8 cellular contexts compared by ENCODE assay signal in genomic region chr5:73565166-73565968, GRCh38. TPM values are rescaled to one million over a fixed set of nuclear protein-coding genes. Genes with fewer than 3 reads are reported as not detected.
DNase-seq lines count a peak whose midpoint lies in the region; ATAC-seq and TF ChIP-seq lines count a peak whose summit lies in the region.

Gene ANKRA2 (minus strand): TSS chr5:73565639. CDS start chr5:73562881, 2,758 bp downstream.
Gene UTP15 (plus strand): TSS chr5:73565743. CDS start chr5:73567345, 1,602 bp downstream.

- H3K36me3 Mint-ChIP-seq in central memory CD8-positive, alpha-beta T cell (ENCODE audit: insufficient read depth): peaks cover 46% of the 10 kb centered on the region

- H3K27me3 ChIP-seq in spleen (replicated peaks in 1 of 7): no peaks in the 10 kb centered on the region

- H3K27ac ChIP-seq in spleen: peak within 1 kb of the TSS; percentile 89 to 98 (median 96)

- H3K9me3 ChIP-seq in spleen: no peaks in the 10 kb centered on the region

- H3K4me1 Mint-ChIP-seq in central memory CD8-positive, alpha-beta T cell: peaks cover 37% of the 10 kb centered on the region

- no peak for TF ChIP-seq CTCF in AG09309 (IDR thresholded peaks at IDR 0.05; ENCODE audit: control insufficient read depth, insufficient read depth, low read depth, low read length, missing control alignments)
- TF ChIP-seq CTCF in spleen (IDR thresholded peaks at IDR 0.05 in 8 of 11, conservative IDR thresholded peaks at IDR 0.05 in 3 of 11): peak in 2 of 11 experiments; percentile 27 to 36

- H3K4me3 ChIP-seq in AG09309 (ENCODE audit: control insufficient read depth, low read depth, low read length): peak within 1 kb of the TSS; percentile 69
- H3K4me3 ChIP-seq in spleen: peak within 1 kb of the TSS; percentile 61 to 96 (median 82)

- WGBS in spleen, 5 donors: 0 to 1% (median 0%) methylated on average over 43 to 60 of the region's 60 CpGs

- DNase-seq in AG09309 (ENCODE audit: low read depth) (peak; percentile 91), NCI-H446 (lab: John Stamatoyannopoulos, UW) (peak; percentile 96 to 97), inferior parietal cortex (ENCODE audit: extremely low spot score) (peak; percentile 97), spleen (peak; percentile 100)
- DNase-seq in activated CD4-positive, CD25-positive, alpha-beta regulatory T cell treated with anti-CD3 and anti-CD28 coated beads, Interleukin-2, amount 50 U/mL, for 16 hours (ENCODE audit: low read depth, low spot score): peak; percentile 98
- peak; percentile 96 to 99 for DNase-seq in central memory CD8-positive, alpha-beta T cell (ENCODE audit: low spot score in 2 of 2)

- peaks cover 20 to 67% (median 50%) of the 10 kb centered on the region in 6 donors for H3K4me1 ChIP-seq in spleen

- H3K9me3 Mint-ChIP-seq in central memory CD8-positive, alpha-beta T cell: no peaks in the 10 kb centered on the region

- no peaks in the 10 kb centered on the region for H3K27me3 Mint-ChIP-seq in central memory CD8-positive, alpha-beta T cell

- H3K27ac Mint-ChIP-seq in central memory CD8-positive, alpha-beta T cell (ENCODE audit: low read depth): peak within 1 kb of the TSS; percentile 99

- intact Hi-C loops in spleen (cut with DNase I; ENCODE audit: low total_unique reads): no loop called here

- peak in 1 of 3 donors; percentile 11 for TF ChIP-seq POLR2A in spleen (IDR thresholded peaks at IDR 0.05)

- H3K4me3 Mint-ChIP-seq in central memory CD8-positive, alpha-beta T cell: peak within 1 kb of the TSS; percentile 95

- peak; percentile 95 for ATAC-seq in GM19025 (IDR thresholded peaks at IDR 0.05; ENCODE audit: low read depth, unreplicated experiment)
- peak; percentile 90 for ATAC-seq in HG03342 (IDR thresholded peaks at IDR 0.05; ENCODE audit: unreplicated experiment)
- ATAC-seq in central memory CD8-positive, alpha-beta T cell (replicated peaks; ENCODE audit: extremely low read depth, poor library complexity, severe bottlenecking): peak; percentile 91

- peaks cover 3 to 53% (median 22%) of the 10 kb centered on the region in 6 donors for H3K36me3 ChIP-seq in spleen

RNA-seq across cellular contexts. Expression of gene ANKRA2, which starts in this region (rescaled TPM):
- 10 to 100 TPM; 20.6 to 32.0 (median 24.4) TPM for total RNA-seq in spleen
- polyA plus RNA-seq in spleen: 10 to 100 TPM; 23.8 to 35.1 (median 25.6) TPM

RNA-seq across cellular contexts. Expression of gene UTP15, which starts in this region (rescaled TPM):
- 10 to 100 TPM; 14.5 to 37.0 (median 21.5) TPM for total RNA-seq in spleen
- polyA plus RNA-seq in spleen: 1 to 10 TPM; 4.5 to 5.6 (median 5.0) TPM

Comparison
In these comparisons a context has a peak if more than half of its experiments do, and no peak if none do; other contexts are left out.
1. Peak in every context shown above with its lines: DNase-seq, ATAC-seq, H3K4me3 ChIP-seq and H3K27ac ChIP-seq.